19 cellular contexts compared by ENCODE assay signal in genomic region chr9:5321058-5321457, GRCh38. TPM values are rescaled to one million over a fixed set of nuclear protein-coding genes. Genes with fewer than 3 reads are reported as not detected.
DNase-seq lines count a peak whose midpoint lies in the region; ATAC-seq, FAIRE-seq and TF ChIP-seq lines count a peak whose summit lies in the region.
"Had no signal": no experiment of that assay in that cellular context is flagged by ENCODE, and none has a peak within 500 bp of the region (broad histone marks: within the 10 kb centered on the region; RNA-seq: fewer than 3 reads in every experiment).

No MANE protein-coding gene starts in this region.

- H3F3A ChIP-seq in Loucy (ENCODE audit: low read depth) = no peaks in the 10 kb centered on the region

- H2AFZ ChIP-seq in Loucy (ENCODE audit: low read length) = no peak overlapping the region
- H2AFZ ChIP-seq: parathyroid adenoma had no signal

- no peak for FAIRE-seq in bronchial epithelial cell (lab: Jason Lieb, UNC)

- H3K9me3 ChIP-seq in Loucy (ENCODE audit: insufficient read depth, low read depth, low read length) = peaks cover 4% of the 10 kb centered on the region; the same call in 1 of the 2 replicates
- no peaks in the 10 kb centered on the region for H3K9me3 ChIP-seq in ovary
- H3K9me3 ChIP-seq: Caco-2 had no signal

- intact Hi-C loops in ovary (cut with DNase I) = no loop called here

- H3K27me3 ChIP-seq in Loucy (ENCODE audit: insufficient read depth, low read length, poor library complexity, severe bottlenecking) = no peaks in the 10 kb centered on the region
- no peaks in the 10 kb centered on the region for H3K27me3 ChIP-seq in bronchial epithelial cell (ENCODE audit: control insufficient read depth, insufficient read depth, low read length)
- no peaks in the 10 kb centered on the region for H3K27me3 ChIP-seq in ovary

- TF ChIP-seq EP300 in ovary (IDR thresholded peaks at IDR 0.05) = no peak

- peaks cover 0 to 10% (median 0%) of the 10 kb centered on the region in 9 donors for H3K9me3 Mint-ChIP-seq in naive thymus-derived CD8-positive, alpha-beta T cell

- H3K36me3 ChIP-seq in Loucy (ENCODE audit: insufficient read depth, low read length) (no peaks in the 10 kb centered on the region), bronchial epithelial cell (ENCODE audit: control insufficient read depth, insufficient read depth, low read length) (no peaks in the 10 kb centered on the region), ovary (no peaks in the 10 kb centered on the region)

- no peak for TF ChIP-seq POLR2A in ovary (IDR thresholded peaks at IDR 0.05)

- peaks cover 0 to 19% (median 13%) of the 10 kb centered on the region in 3 donors for H3K36me3 Mint-ChIP-seq in naive thymus-derived CD8-positive, alpha-beta T cell

- no peaks in the 10 kb centered on the region for H4K20me1 ChIP-seq in Loucy (ENCODE audit: insufficient read depth, low read length, poor library complexity, severe bottlenecking)

- no peak overlapping the region for H3K27ac ChIP-seq in ovary
- H3K27ac ChIP-seq: parathyroid adenoma had no signal

- no peak overlapping the region for H3K4me3 ChIP-seq in Loucy (ENCODE audit: low read length, poor library complexity, severe bottlenecking)
- no peak overlapping the region for H3K4me3 ChIP-seq in bronchial epithelial cell (ENCODE audit: low read depth, low read length)
- H3K4me3 ChIP-seq in ovary = no peak overlapping the region

- peak; percentile 32 to 37 for ATAC-seq in naive thymus-derived CD8-positive, alpha-beta T cell

- 26 to 27% (median 26%) methylated on average over 1 of the region's 1 CpG for WGBS in ovary, 3 donors

- TF ChIP-seq CTCF in Loucy (conservative IDR thresholded peaks at IDR 0.05; ENCODE audit: low read length) (peak; percentile 39), bronchial epithelial cell (IDR thresholded peaks at IDR 0.05; ENCODE audit: insufficient read depth, low read length, severe bottlenecking) (peak; percentile 5), ovary (IDR thresholded peaks at IDR 0.05) (no peak)

- H3K4me1 Mint-ChIP-seq in naive thymus-derived CD8-positive, alpha-beta T cell = peaks cover 11 to 30% (median 22%) of the 10 kb centered on the region in 4 donors

- no peaks in the 10 kb centered on the region for H3K79me2 ChIP-seq in Loucy (ENCODE audit: insufficient read depth, low read length)
- H3K79me2 ChIP-seq: parathyroid adenoma had no signal

- H3K4me1 ChIP-seq in Loucy (ENCODE audit: insufficient read depth, low read length, poor library complexity, severe bottlenecking) (peaks cover under 1% of the 10 kb centered on the region), ovary (ENCODE audit: insufficient read depth) (no peaks in the 10 kb centered on the region)
- H3K4me1 ChIP-seq: Caco-2, parathyroid adenoma had no signal

- H3K27ac Mint-ChIP-seq in naive thymus-derived CD8-positive, alpha-beta T cell = peak overlapping the region in 1 of 10 donors; percentile 12

- H3K4me2 ChIP-seq in Loucy (ENCODE audit: low read depth, low read length, poor library complexity, severe bottlenecking) = no peak overlapping the region

- POLR2A ChIA-PET in naive thymus-derived CD8-positive, alpha-beta T cell (lab: Charles Lee) = no interaction called here

- no peak overlapping the region for H3K4me3 Mint-ChIP-seq in naive thymus-derived CD8-positive, alpha-beta T cell

- no peak overlapping the region for H3K9ac ChIP-seq in Loucy (ENCODE audit: low read depth, low read length, poor library complexity, severe bottlenecking)
- H3K9ac ChIP-seq: parathyroid adenoma had no signal

- no peaks in the 10 kb centered on the region for H3K9me2 ChIP-seq in Loucy (replicated peaks; ENCODE audit: low read depth, low read length)

- DNase-seq in DMS53 (lab: John Stamatoyannopoulos, UW) (peak; percentile 18), DMS53 treated with DMSO at 0.1 percent for 48 hours (lab: John Stamatoyannopoulos, UW; ENCODE audit: unreplicated experiment) (no peak), bronchial epithelial cell (ENCODE audit: low read depth) (peak; percentile 6), AG08396 (ENCODE audit: low spot score) (no peak), hippocampal formation (lab: John Stamatoyannopoulos, UW) (no peak), ovary (no peak)
- DNase-seq in naive thymus-derived CD8-positive, alpha-beta T cell = no peak
- DNase-seq: 8988T; activated CD4-positive, alpha-beta T cell treated with anti-CD3 and anti-CD28 coated beads for 48 hours; activated T-cell treated with anti-CD3 and anti-CD28 coated beads, Interleukin-2, amount 50 U/mL, for 48 hours; amygdala; Caco-2; NCI-H1048; NCI-H446; RPMI8226; substantia nigra had no signal

- no peaks in the 10 kb centered on the region for H3K27me3 Mint-ChIP-seq in naive thymus-derived CD8-positive, alpha-beta T cell

RNA-seq across cellular contexts. Expression of gene RLN2, which starts 16.5 kb away (rescaled TPM):
- total RNA-seq in bronchial epithelial cell (0.26 and 0.90 TPM in 2 replicates), ovary (under 1 TPM in 3 of 7 donors, not detected in 4; 0.31 to 0.80 (median 0.46) TPM)
- total RNA-seq in naive thymus-derived CD8-positive, alpha-beta T cell = 1 to 10 TPM; 3.7 TPM
- 10 to 100 TPM in 1 of 3 donors, 1 to 10 TPM in 2; 7.7 to 12.7 (median 9.4) TPM for polyA plus RNA-seq in naive thymus-derived CD8-positive, alpha-beta T cell
- 100 to 1,000 TPM in 1 of 2 donors, not detected in 1; 179 TPM for polyA plus RNA-seq in ovary

RNA-seq across cellular contexts. Expression of gene RLN1, which starts 18.6 kb away (rescaled TPM):
- total RNA-seq in bronchial epithelial cell = 0.26 and 0.64 TPM in 2 replicates
- 1 to 10 TPM; 5.1 TPM for total RNA-seq in naive thymus-derived CD8-positive, alpha-beta T cell
- 1 to 10 TPM; 1.2 to 3.4 (median 1.4) TPM for polyA plus RNA-seq in naive thymus-derived CD8-positive, alpha-beta T cell
- total RNA-seq in ovary = 1 to 10 TPM in 1 of 7 donors, not detected in 6; 1.4 TPM
- under 1 TPM in 1 of 2 donors, not detected in 1; 0.28 TPM for polyA plus RNA-seq in ovary
- total RNA-seq: Caco-2, kidney epithelial cell had no signal

Comparison
In these comparisons a context has a peak if more than half of its experiments do, and no peak if none do; other contexts are left out.
1. DNase-seq: peak in DMS53 (single experiment) and bronchial epithelial cell (single experiment); none in DMS53 treated with DMSO at 0.1 percent for 48 hours (single experiment), naive thymus-derived CD8-positive, alpha-beta T cell (0 of 10), AG08396 (single experiment), hippocampal formation (0 of 2) and ovary (0 of 5).
2. CTCF ChIP-seq: peak in Loucy (single experiment) and bronchial epithelial cell (single experiment); none in ovary (0 of 3).